Comparison of ENCODE assay signal across 10 cellular contexts in the genomic region with DNA sequence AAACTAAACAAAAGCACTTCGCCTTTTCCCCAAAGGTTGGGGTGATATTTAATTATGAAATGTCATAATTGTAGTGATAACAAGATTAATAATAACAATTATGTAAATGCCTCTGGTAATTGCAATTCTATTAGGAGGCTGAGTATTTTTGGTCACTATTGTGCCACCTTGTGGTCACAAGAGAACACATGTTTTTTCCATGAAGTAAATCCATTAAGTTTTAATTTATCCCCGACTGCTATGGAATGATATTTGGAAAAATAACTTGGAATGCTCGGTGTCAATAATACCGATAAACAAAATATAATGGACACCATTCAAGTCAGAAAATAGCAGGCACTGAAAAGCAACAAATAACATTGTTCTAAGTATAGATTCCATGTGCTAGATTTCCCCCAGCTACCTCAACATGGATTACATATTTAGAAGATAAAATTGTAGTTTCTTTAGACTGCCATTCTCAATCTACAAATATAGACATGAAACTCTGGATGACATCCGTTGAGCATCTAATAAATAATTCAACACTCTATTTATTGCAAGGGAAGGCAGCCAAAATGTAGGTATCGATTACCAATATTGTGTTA. TPM values are rescaled to one million over a fixed set of nuclear protein-coding genes. Genes with fewer than 3 reads are reported as not detected.
DNase-seq lines count a peak whose midpoint lies in the region; ATAC-seq, FAIRE-seq and TF ChIP-seq lines count a peak whose summit lies in the region.
"Had no signal": no experiment of that assay in that cellular context is flagged by ENCODE, and none has a peak within 500 bp of the region (broad histone marks: within the 10 kb centered on the region; RNA-seq: fewer than 3 reads in every experiment).

No MANE protein-coding gene starts in this region.

- H3K36me3 ChIP-seq in H1 (ENCODE audit: control insufficient read depth in 2 of 4, insufficient read depth in 4 of 4, low read length in 3 of 4) = no peaks in the 10 kb centered on the region
- H3K36me3 ChIP-seq in prostate gland = no peaks in the 10 kb centered on the region
- H3K36me3 ChIP-seq: BLaER1 treated with 17β-estradiol and CSF1 and Interleukin-3, amounts not matched to agents 10 nM and 100 nM had no signal

- H4K5ac ChIP-seq in H1 (ENCODE audit: insufficient read length, low read depth, low read length) = no peak overlapping the region

- H3K4me3 ChIP-seq in H1 (ENCODE audit: extremely low read depth in 1 of 4, insufficient read depth in 2 of 4, low read depth in 3 of 4, low read length in 4 of 4) = no peak overlapping the region
- H3K4me3 ChIP-seq in prostate gland = no peak overlapping the region
- H3K4me3 ChIP-seq: BLaER1 treated with 17β-estradiol and CSF1 and Interleukin-3, amounts not matched to agents 10 nM and 100 nM; skin epidermis had no signal

- no peaks in the 10 kb centered on the region for H3K79me2 ChIP-seq in H1 (ENCODE audit: control insufficient read depth in 1 of 2, insufficient read depth in 2 of 2, low read length in 2 of 2)

- no peaks in the 10 kb centered on the region for H4K20me1 ChIP-seq in H1 (replicated peaks in 1 of 2; ENCODE audit: control insufficient read depth in 1 of 2, insufficient read depth in 2 of 2, low read length in 2 of 2)
- H4K20me1 ChIP-seq: BLaER1 treated with 17β-estradiol and CSF1 and Interleukin-3, amounts not matched to agents 10 nM and 100 nM had no signal

- no peak overlapping the region for H3K14ac ChIP-seq in H1 (ENCODE audit: insufficient read length)

- no peak overlapping the region for H3K18ac ChIP-seq in H1 (ENCODE audit: extremely low read depth, low read length)

- H3K27ac ChIP-seq in H1 (ENCODE audit: low read depth, low read length) (no peak overlapping the region), prostate gland (no peak overlapping the region)
- H3K27ac ChIP-seq: skin epidermis had no signal

- H3K27me3 ChIP-seq in H1 (replicated peaks in 1 of 4; ENCODE audit: control insufficient read depth in 3 of 4, extremely low read depth in 1 of 4, insufficient read depth in 3 of 4, low read length in 3 of 4) = no peaks in the 10 kb centered on the region
- H3K27me3 ChIP-seq in prostate gland (replicated peaks; ENCODE audit: insufficient read depth) = no peaks in the 10 kb centered on the region
- H3K27me3 ChIP-seq: BLaER1 treated with 17β-estradiol and CSF1 and Interleukin-3, amounts not matched to agents 10 nM and 100 nM had no signal

- POLR2A ChIA-PET in H1 (lab: Charles Lee; ENCODE audit: partially characterized antibody) = no interaction called here

- no peak overlapping the region for H2AFZ ChIP-seq in H1 (ENCODE audit: low read length)

- H3K4me1 ChIP-seq in H1 (replicated peaks in 1 of 4; ENCODE audit: control insufficient read depth in 3 of 4, insufficient read depth in 4 of 4, low read length in 3 of 4) (no peaks in the 10 kb centered on the region), prostate gland (replicated peaks) (no peaks in the 10 kb centered on the region)

- FAIRE-seq in H1 (lab: Jason Lieb, UNC) = no peak

- WGBS in H1 (ENCODE audit: extremely low coverage in 1 of 2, insufficient coverage in 1 of 2, insufficient read length in 1 of 2, insufficient replicate concordance in 2 of 2, low coverage in 1 of 2, low lambda C conversion rate in 2 of 2, missing lambda C conversion rate in 1 of 2), 2 experiments = 61% methylated on average over 6 of the region's 6 CpGs; no CpG with 5 or more reads in 1 of the 2 experiments
- WGBS in prostate gland = 25% methylated on average over 6 of the region's 6 CpGs

- H3K79me1 ChIP-seq in H1 (ENCODE audit: low read depth, low read length) = no peaks in the 10 kb centered on the region

- H4K91ac ChIP-seq in H1 (replicated peaks; ENCODE audit: insufficient read length, low read length) = no peak overlapping the region

- no peaks in the 10 kb centered on the region for H3K9me3 ChIP-seq in H1 (ENCODE audit: insufficient read depth in 2 of 2, low read depth in 1 of 2, low read length in 1 of 2)
- H3K9me3 ChIP-seq in prostate gland = no peaks in the 10 kb centered on the region
- H3K9me3 ChIP-seq: BLaER1 treated with 17β-estradiol and CSF1 and Interleukin-3, amounts not matched to agents 10 nM and 100 nM had no signal

- H2BK12ac ChIP-seq in H1 (ENCODE audit: low read depth, low read length) = no peak overlapping the region

- H3K23ac ChIP-seq in H1 (ENCODE audit: insufficient read length) = no peak overlapping the region

- DNase-seq in DMS153 treated with DMSO at 0.1 percent for 48 hours (lab: John Stamatoyannopoulos, UW; ENCODE audit: unreplicated experiment) (peak; percentile 49), DMS153 (lab: John Stamatoyannopoulos, UW) (no peak), NAMALWA (ENCODE audit: low spot score) (peak; percentile 35), H1 (ENCODE audit: low read depth in 1 of 2, low spot score in 2 of 2) (no peak), prostate gland (ENCODE audit: low spot score) (no peak)

- H2BK120ac ChIP-seq in H1 (replicated peaks; ENCODE audit: low read depth, low read length) = no peak overlapping the region

- intact Hi-C loops in prostate gland (cut with DNase I) = loop anchor here (2.0 to 5.0 kb wide), 2 partner anchors 536 to 577 kb away; no protein-coding TSS in a partner anchor

- peak; percentile 56 to 71 for TF ChIP-seq RAD21 in H1 (IDR thresholded peaks at IDR 0.05 in 1 of 2, conservative IDR thresholded peaks at IDR 0.05 in 1 of 2; ENCODE audit: low read depth in 2 of 2, low read length in 2 of 2)

- ATAC-seq in HG02981 (IDR thresholded peaks at IDR 0.05; ENCODE audit: unreplicated experiment) = no peak
- ATAC-seq in HG02610 (IDR thresholded peaks at IDR 0.05; ENCODE audit: unreplicated experiment) = no peak
- ATAC-seq in HG03175 (IDR thresholded peaks at IDR 0.05; ENCODE audit: unreplicated experiment) = no peak

- no peak overlapping the region for H2BK5ac ChIP-seq in H1 (ENCODE audit: low read depth, low read length)

- CTCF ChIA-PET in H1 (lab: Charles Lee; ENCODE audit: partially characterized antibody) = interaction anchor here (0.7 to 2.6 kb wide), 13 partner anchors 8 to 619 kb away, joined by 3 to 9 read pairs (median 4); no protein-coding TSS in a partner anchor

- H4K8ac ChIP-seq in H1 (ENCODE audit: extremely low read depth, insufficient read depth, low read length) = no peak overlapping the region

- no peak overlapping the region for H3K4me2 ChIP-seq in H1 (ENCODE audit: insufficient read depth in 1 of 2, low read depth in 2 of 2, low read length in 2 of 2)

- H3K56ac ChIP-seq in H1 (replicated peaks; ENCODE audit: insufficient read length, low read depth, low read length) = no peak overlapping the region

- no peak overlapping the region for H2BK15ac ChIP-seq in H1 (ENCODE audit: low read length)

- no peak overlapping the region for H3K9ac ChIP-seq in H1 (replicated peaks in 1 of 4; ENCODE audit: extremely low read depth in 1 of 4, low read depth in 3 of 4, low read length in 3 of 4)
- H3K9ac ChIP-seq: BLaER1 treated with 17β-estradiol and CSF1 and Interleukin-3, amounts not matched to agents 10 nM and 100 nM had no signal

- TF ChIP-seq CTCF in H1 (IDR thresholded peaks at IDR 0.05; ENCODE audit: control extremely low read depth in 1 of 3, insufficient read depth in 1 of 3, low read depth in 1 of 3, low read length in 3 of 3) (peak in 2 of 3 experiments; percentile 3 to 46; a peak in 2 of 4 replicates), prostate gland (IDR thresholded peaks at IDR 0.05) (peak; percentile 58 to 84 (median 80))

- no peak for TF ChIP-seq EP300 in H1 (IDR thresholded peaks at IDR 0.05; ENCODE audit: borderline replicate concordance in 1 of 2, low read depth in 2 of 2, low read length in 2 of 2)

- H2AK5ac ChIP-seq in H1 (ENCODE audit: low read depth, low read length) = no peak overlapping the region

- TF ChIP-seq POLR2A in H1 (IDR thresholded peaks at IDR 0.05; ENCODE audit: control extremely low read depth in 1 of 2, low read depth in 2 of 2, low read length in 2 of 2) (no peak), prostate gland (IDR thresholded peaks at IDR 0.05) (no peak)

- no peaks in the 10 kb centered on the region for H3K23me2 ChIP-seq in H1 (ENCODE audit: low read depth, low read length)

- H3K4ac ChIP-seq in H1 (replicated peaks; ENCODE audit: insufficient read length, low read depth, low read length) = no peak overlapping the region

- H2BK20ac ChIP-seq in H1 (ENCODE audit: low read length) = no peak overlapping the region

TF ChIP-seq in H1, 55 proteins besides CTCF, POLR2A, EP300 and RAD21:
- TF ChIP-seq RNF2 (IDR thresholded peaks at IDR 0.05; ENCODE audit: borderline replicate concordance, low read depth, low read length, missing control alignments, poor library complexity, severe bottlenecking) = no peak
- no peak for TF ChIP-seq ASH2L (IDR thresholded peaks at IDR 0.05; ENCODE audit: low read length)
- no peak for TF ChIP-seq KDM5A (IDR thresholded peaks at IDR 0.05; ENCODE audit: low read length)
- TF ChIP-seq, protein P1, sequence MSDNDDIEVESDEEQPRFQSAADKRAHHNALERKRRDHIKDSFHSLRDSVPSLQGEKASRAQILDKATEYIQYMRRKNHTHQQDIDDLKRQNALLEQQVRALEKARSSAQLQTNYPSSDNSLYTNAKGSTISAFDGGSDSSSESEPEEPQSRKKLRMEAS (IDR thresholded peaks at IDR 0.05) = no peak
- no peak for TF ChIP-seq MAFK (IDR thresholded peaks at IDR 0.05; ENCODE audit: low read depth, low read length)
- no peak for TF ChIP-seq PHF8 (conservative IDR thresholded peaks at IDR 0.05; ENCODE audit: low read depth, low read length)
- no peak for TF ChIP-seq KDM1A (IDR thresholded peaks at IDR 0.05; ENCODE audit: borderline replicate concordance, low read length)
- TF ChIP-seq RFX5 (IDR thresholded peaks at IDR 0.05; ENCODE audit: borderline replicate concordance, low read depth, low read length) = no peak

RNA-seq across cellular contexts. Expression of a gene that starts 25.0 kb away (rescaled TPM):
- total RNA-seq in H1 (2021; fragmentation: NEBNext Ultra II Directional; extraction: Animal tissue kit (Norgen Biotek cat#: 25700)) = 0.59 and 0.76 TPM in 2 replicates
- polyA plus RNA-seq in H1 (2011; rRNA removed) = 0.16 and 0.23 TPM in 2 replicates
- 0.21 TPM for polyA plus RNA-seq in H1 (2011; cell fraction: cytosol; rRNA removed)
- 0.23 TPM for polyA plus RNA-seq in H1 (2011; cell fraction: nucleus; rRNA removed)
- polyA plus RNA-seq in H1 (2012, experiment 1 of 2) = 0.40 to 0.63 TPM (median 0.51 TPM) in 4 replicates
- polyA plus RNA-seq in H1 (2012, experiment 2 of 2) = 0.08 TPM
- 0.63 TPM for polyA plus RNA-seq in H1 (2013, experiment 1 of 2)
- 0.70 TPM for polyA plus RNA-seq in H1 (2013, experiment 2 of 2)
- 2.1 and 4.1 TPM in 2 replicates for polyA minus RNA-seq in H1 (2011; rRNA and poly(A)+ RNA removed)
- polyA minus RNA-seq in H1 (2011; cell fraction: cytosol; rRNA and poly(A)+ RNA removed) = 0.37 TPM
- 1.3 TPM for polyA minus RNA-seq in H1 (2011; cell fraction: nucleus; rRNA and poly(A)+ RNA removed)
- 1 to 10 TPM; 2.6 to 3.1 TPM for total RNA-seq in prostate gland

Comparison
In these comparisons a context has a peak if more than half of its experiments do, and no peak if none do; other contexts are left out.
1. DNase-seq: peak in DMS153 treated with DMSO at 0.1 percent for 48 hours (single experiment) and NAMALWA (single experiment); none in DMS153 (single experiment), H1 (0 of 2) and prostate gland (single experiment).